In the genomic region with DNA sequence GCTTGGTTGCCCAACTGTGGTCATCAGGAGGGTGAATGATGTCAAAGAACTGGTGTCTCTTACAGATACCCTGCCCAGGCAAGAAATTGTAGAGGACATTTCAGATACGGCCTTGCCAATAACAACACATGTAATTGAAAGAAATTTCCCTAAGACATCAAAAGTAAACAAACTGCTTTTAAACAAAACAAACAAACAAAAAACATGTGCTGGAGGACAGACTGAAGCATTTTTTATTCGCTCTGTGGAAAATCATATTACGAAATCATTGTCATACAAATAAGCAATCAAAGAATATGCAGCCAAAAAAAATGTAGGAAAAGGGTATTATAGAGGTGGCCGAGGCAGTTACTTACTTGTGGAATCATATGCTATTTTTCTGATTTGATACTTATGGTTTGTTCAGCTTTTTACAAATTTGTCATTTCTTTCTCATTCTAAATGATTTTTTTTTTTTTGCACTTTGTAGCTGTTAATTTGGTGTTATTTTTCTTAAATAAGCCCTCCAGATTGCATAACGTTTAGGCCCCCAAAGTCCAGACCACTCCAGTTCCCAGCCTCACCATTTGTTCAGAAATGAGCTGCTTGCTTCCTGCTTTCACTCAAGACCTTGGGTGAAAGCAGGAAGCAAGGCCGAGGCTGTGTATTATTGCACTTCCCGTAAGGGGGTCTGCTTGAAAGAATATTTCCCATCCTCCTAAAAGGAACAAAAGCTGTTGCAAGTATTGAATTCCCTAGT, we compare ENCODE assay signal across 2 cellular contexts.
A peak's percentile ranks its signal among the peaks of the same experiment; 100 is the strongest.
TF ChIP-seq lines count a peak whose summit lies in the region.

No MANE protein-coding gene starts in this region.

TF ChIP-seq in GM12878, 131 proteins besides CTCF, POLR2A, EP300 and RAD21:
- TF ChIP-seq MTA3 (IDR thresholded peaks at IDR 0.05; ENCODE audit: borderline replicate concordance, low read length), result no peak
- TF ChIP-seq, protein P1, sequence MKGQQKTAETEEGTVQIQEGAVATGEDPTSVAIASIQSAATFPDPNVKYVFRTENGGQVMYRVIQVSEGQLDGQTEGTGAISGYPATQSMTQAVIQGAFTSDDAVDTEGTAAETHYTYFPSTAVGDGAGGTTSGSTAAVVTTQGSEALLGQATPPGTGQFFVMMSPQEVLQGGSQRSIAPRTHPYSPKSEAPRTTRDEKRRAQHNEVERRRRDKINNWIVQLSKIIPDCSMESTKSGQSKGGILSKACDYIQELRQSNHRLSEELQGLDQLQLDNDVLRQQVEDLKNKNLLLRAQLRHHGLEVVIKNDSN (IDR thresholded peaks at IDR 0.05; ENCODE audit: borderline replicate concordance, extremely low read length, insufficient read depth, low read depth, low read length), result no peak
- TF ChIP-seq ETV6 (conservative IDR thresholded peaks at IDR 0.05 in 1 of 2, IDR thresholded peaks at IDR 0.05 in 1 of 2; ENCODE audit: borderline replicate concordance in 1 of 2, low read depth in 1 of 2), result 0 out of 4 replicates have a peak, but pooled peaks of 1 of the 2 experiments have one; percentile 21
- TF ChIP-seq ZNF687 (IDR thresholded peaks at IDR 0.05), result peak; percentile 20; the same call in 1 of the 2 replicates

TF ChIP-seq in GM23338, 12 proteins besides CTCF, POLR2A, EP300 and RAD21:
- TF ChIP-seq, protein P2, sequence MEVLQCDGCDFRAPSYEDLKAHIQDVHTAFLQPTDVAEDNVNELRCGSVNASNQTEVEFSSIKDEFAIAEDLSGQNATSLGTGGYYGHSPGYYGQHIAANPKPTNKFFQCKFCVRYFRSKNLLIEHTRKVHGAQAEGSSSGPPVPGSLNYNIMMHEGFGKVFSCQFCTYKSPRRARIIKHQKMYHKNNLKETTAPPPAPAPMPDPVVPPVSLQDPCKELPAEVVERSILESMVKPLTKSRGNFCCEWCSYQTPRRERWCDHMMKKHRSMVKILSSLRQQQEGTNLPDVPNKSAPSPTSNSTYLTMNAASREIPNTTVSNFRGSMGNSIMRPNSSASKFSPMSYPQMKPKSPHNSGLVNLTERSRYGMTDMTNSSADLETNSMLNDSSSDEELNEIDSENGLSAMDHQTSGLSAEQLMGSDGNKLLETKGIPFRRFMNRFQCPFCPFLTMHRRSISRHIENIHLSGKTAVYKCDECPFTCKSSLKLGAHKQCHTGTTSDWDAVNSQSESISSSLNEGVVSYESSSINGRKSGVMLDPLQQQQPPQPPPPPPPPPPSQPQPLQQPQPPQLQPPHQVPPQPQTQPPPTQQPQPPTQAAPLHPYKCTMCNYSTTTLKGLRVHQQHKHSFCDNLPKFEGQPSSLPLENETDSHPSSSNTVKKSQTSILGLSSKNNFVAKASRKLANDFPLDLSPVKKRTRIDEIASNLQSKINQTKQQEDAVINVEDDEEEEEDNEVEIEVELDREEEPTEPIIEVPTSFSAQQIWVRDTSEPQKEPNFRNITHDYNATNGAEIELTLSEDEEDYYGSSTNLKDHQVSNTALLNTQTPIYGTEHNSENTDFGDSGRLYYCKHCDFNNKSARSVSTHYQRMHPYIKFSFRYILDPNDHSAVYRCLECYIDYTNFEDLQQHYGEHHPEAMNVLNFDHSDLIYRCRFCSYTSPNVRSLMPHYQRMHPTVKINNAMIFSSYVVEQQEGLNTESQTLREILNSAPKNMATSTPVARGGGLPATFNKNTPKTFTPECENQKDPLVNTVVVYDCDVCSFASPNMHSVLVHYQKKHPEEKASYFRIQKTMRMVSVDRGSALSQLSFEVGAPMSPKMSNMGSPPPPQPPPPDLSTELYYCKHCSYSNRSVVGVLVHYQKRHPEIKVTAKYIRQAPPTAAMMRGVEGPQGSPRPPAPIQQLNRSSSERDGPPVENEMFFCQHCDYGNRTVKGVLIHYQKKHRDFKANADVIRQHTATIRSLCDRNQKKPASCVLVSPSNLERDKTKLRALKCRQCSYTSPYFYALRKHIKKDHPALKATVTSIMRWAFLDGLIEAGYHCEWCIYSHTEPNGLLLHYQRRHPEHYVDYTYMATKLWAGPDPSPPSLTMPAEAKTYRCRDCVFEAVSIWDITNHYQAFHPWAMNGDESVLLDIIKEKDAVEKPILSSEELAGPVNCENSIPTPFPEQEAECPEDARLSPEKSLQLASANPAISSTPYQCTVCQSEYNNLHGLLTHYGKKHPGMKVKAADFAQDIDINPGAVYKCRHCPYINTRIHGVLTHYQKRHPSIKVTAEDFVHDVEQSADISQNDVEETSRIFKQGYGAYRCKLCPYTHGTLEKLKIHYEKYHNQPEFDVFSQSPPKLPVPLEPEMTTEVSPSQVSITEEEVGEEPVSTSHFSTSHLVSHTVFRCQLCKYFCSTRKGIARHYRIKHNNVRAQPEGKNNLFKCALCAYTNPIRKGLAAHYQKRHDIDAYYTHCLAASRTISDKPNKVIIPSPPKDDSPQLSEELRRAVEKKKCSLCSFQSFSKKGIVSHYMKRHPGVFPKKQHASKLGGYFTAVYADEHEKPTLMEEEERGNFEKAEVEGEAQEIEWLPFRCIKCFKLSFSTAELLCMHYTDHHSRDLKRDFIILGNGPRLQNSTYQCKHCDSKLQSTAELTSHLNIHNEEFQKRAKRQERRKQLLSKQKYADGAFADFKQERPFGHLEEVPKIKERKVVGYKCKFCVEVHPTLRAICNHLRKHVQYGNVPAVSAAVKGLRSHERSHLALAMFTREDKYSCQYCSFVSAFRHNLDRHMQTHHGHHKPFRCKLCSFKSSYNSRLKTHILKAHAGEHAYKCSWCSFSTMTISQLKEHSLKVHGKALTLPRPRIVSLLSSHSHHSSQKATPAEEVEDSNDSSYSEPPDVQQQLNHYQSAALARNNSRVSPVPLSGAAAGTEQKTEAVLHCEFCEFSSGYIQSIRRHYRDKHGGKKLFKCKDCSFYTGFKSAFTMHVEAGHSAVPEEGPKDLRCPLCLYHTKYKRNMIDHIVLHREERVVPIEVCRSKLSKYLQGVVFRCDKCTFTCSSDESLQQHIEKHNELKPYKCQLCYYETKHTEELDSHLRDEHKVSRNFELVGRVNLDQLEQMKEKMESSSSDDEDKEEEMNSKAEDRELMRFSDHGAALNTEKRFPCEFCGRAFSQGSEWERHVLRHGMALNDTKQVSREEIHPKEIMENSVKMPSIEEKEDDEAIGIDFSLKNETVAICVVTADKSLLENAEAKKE (CRISPR knock-in tag; IDR thresholded peaks at IDR 0.05), result no peak
- no peak for TF ChIP-seq CREB1 (CRISPR knock-in tag; IDR thresholded peaks at IDR 0.05; ENCODE audit: low read depth)
- no peak for TF ChIP-seq ZNF114 (CRISPR knock-in tag; IDR thresholded peaks at IDR 0.05)
- TF ChIP-seq REST (IDR thresholded peaks at IDR 0.05; ENCODE audit: unreplicated experiment), result no peak
- TF ChIP-seq, protein P3, sequence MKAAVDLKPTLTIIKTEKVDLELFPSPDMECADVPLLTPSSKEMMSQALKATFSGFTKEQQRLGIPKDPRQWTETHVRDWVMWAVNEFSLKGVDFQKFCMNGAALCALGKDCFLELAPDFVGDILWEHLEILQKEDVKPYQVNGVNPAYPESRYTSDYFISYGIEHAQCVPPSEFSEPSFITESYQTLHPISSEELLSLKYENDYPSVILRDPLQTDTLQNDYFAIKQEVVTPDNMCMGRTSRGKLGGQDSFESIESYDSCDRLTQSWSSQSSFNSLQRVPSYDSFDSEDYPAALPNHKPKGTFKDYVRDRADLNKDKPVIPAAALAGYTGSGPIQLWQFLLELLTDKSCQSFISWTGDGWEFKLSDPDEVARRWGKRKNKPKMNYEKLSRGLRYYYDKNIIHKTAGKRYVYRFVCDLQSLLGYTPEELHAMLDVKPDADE (IDR thresholded peaks at IDR 0.05), result no peak
- TF ChIP-seq STAT1 (IDR thresholded peaks at IDR 0.05; ENCODE audit: unreplicated experiment), result no peak
- no peak for TF ChIP-seq JUNB (IDR thresholded peaks at IDR 0.05; ENCODE audit: unreplicated experiment)
- TF ChIP-seq EZH2 (IDR thresholded peaks at IDR 0.05; ENCODE audit: low read depth, unreplicated experiment), result no peak
- TF ChIP-seq NANOG (IDR thresholded peaks at IDR 0.05; ENCODE audit: borderline replicate concordance), result no peak
- TF ChIP-seq POLR2AphosphoS5 (IDR thresholded peaks at IDR 0.05; ENCODE audit: low read depth), result no peak
- TF ChIP-seq EZH2phosphoT487 (IDR thresholded peaks at IDR 0.05; ENCODE audit: unreplicated experiment), result no peak
